Comparison of ENCODE assay signal across 8 cellular contexts in the genomic region with DNA sequence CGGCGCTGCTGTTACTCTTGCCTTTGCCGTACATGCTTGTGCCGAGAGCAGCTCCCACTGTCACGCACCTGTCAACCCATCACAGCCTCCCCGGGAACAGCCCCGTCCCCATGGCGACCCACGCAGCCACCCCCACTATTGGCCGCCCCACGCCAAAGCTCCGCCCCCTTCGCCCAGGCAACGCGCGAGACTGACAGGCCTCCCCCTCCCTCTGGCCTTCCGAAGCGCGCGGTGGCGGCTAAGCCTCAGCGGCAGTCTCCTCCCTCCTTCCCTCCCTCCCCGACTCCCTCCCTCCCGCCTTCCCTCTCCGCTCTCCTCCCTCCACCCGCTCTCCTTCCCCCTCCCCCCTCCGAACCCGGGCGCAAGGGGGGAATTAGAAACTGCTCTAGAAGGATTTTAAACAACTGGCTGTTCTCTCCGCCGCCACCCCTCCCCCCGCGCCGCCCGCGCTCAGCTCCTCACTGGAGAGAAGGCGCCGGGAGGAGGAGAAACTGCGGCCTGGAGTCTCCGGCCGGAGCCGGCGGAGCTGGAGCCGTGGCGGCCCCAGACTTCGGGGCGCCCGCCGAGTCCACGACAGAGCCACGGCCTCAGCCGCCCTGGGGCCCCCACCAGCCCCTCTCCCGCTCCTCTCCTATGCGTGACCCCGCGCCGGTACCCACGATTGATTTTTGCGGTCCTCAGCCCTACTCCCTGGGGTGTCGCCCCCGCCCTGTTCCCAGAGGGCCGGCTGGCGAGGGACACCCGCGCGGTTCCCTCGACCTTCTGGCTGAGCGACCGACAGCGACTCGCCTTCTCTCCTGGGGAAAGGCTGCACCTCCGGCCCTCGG. TPM values are rescaled to one million over a fixed set of nuclear protein-coding genes. Genes with fewer than 3 reads are reported as not detected.
DNase-seq lines count a peak whose midpoint lies in the region; ATAC-seq, FAIRE-seq and TF ChIP-seq lines count a peak whose summit lies in the region.

A gene (minus strand): TSS at position 89 of the 827 bp plus-strand sequence. CDS start 55 bp downstream, at position 34.

- CTCF ChIA-PET in AG04450 (lab: Charles Lee), result interaction anchor here (0.6 to 2.3 kb wide), 9 partner anchors 36 to 416 kb away, joined by 3 to 9 read pairs (median 5); no protein-coding TSS in a partner anchor
- CTCF ChIA-PET in mammary epithelial cell (lab: Charles Lee; ENCODE audit: low non-redundant PET), result interaction anchor here (0.5 to 0.7 kb wide), 3 partner anchors 38 to 285 kb away, joined by 3 to 8 read pairs (median 4); no protein-coding TSS in a partner anchor

- H3K27me3 ChIP-seq in AG04450 (ENCODE audit: control insufficient read depth, insufficient read depth, low read length) (no peaks in the 10 kb centered on the region), WERI-Rb-1 (ENCODE audit: insufficient read depth, low read depth, severe bottlenecking) (no peaks in the 10 kb centered on the region), mammary epithelial cell (ENCODE audit: insufficient read depth, low read length) (no peaks in the 10 kb centered on the region), small intestine (ENCODE audit: control insufficient read depth in 2 of 2, insufficient read depth in 2 of 2, low read length in 2 of 2) (no peaks in the 10 kb centered on the region)

- H3K4me2 ChIP-seq in mammary epithelial cell (ENCODE audit: insufficient read depth, low read depth, low read length), result peak within 1 kb of the TSS; percentile 97

- peak within 1 kb of the TSS; percentile 93 for H3K27ac ChIP-seq in AG04450 (ENCODE audit: low read depth, low read length)
- H3K27ac ChIP-seq in WERI-Rb-1, result peak within 1 kb of the TSS; percentile 99
- peak within 1 kb of the TSS; percentile 81 for H3K27ac ChIP-seq in mammary epithelial cell (ENCODE audit: insufficient read depth, low read depth, low read length)
- H3K27ac ChIP-seq in small intestine (ENCODE audit: low read depth in 1 of 2, low read length in 1 of 2), result peak within 1 kb of the TSS; percentile 95 to 99

- H3K79me2 ChIP-seq in mammary epithelial cell (ENCODE audit: insufficient read depth, low read length), result peaks cover 29% of the 10 kb centered on the region

- POLR2A ChIA-PET in AG04450 (lab: Yijun Ruan, JAX), result interaction anchor here (0.6 to 3.0 kb wide), 25 partner anchors 11 to 590 kb away, joined by 3 to 199 read pairs (median 3); a partner anchor contains a TSS

- TSS peak; percentile 60 for BruUV-seq in mammary epithelial cell (replicated peaks; lab: Mats Ljungman, UMichigan)

- FAIRE-seq in small intestine (lab: Jason Lieb, UNC), result no peak

- H3K4me3 ChIP-seq in AG04450 (ENCODE audit: low read depth, low read length) (peak within 1 kb of the TSS; percentile 86), WERI-Rb-1 (ENCODE audit: low read depth, low read length) (peak within 1 kb of the TSS; percentile 76), mammary epithelial cell (replicated peaks in 1 of 3; ENCODE audit: insufficient read depth in 1 of 3, low read depth in 2 of 3, low read length in 3 of 3) (peak within 1 kb of the TSS; percentile 82 to 96 (median 90)), small intestine (ENCODE audit: low read depth in 1 of 2, low read length in 2 of 2) (peak within 1 kb of the TSS; percentile 90 to 96)

- dilution Hi-C loops in mammary epithelial cell (cut with HindIII; ENCODE audit: low sequenced_read_pairs), result no loop called here

- in situ Hi-C loops in mammary epithelial cell (cut with MboI; ENCODE audit: low sequenced_read_pairs in 2 of 2), result loop anchor here in 1 of 2 donors (5.0 to 25.0 kb wide), 3 partner anchors 36 to 411 kb away; no protein-coding TSS in a partner anchor

- TF ChIP-seq CTCF in AG04450 (IDR thresholded peaks at IDR 0.05; ENCODE audit: low read depth, low read length), result no peak
- no peak for TF ChIP-seq CTCF in WERI-Rb-1 (IDR thresholded peaks at IDR 0.05; ENCODE audit: low read depth, low read length)
- no peak for TF ChIP-seq CTCF in mammary epithelial cell (conservative IDR thresholded peaks at IDR 0.05 in 1 of 2, IDR thresholded peaks at IDR 0.05 in 1 of 2; ENCODE audit: extremely low read depth in 1 of 2, insufficient read depth in 1 of 2, low read depth in 1 of 2, low read length in 2 of 2)

- H3K36me3 ChIP-seq in WERI-Rb-1 (no peaks in the 10 kb centered on the region; the same call in 1 of the 2 replicates), mammary epithelial cell (ENCODE audit: insufficient read depth, low read length) (no peaks in the 10 kb centered on the region), small intestine (ENCODE audit: control insufficient read depth in 2 of 2, insufficient read depth in 2 of 2, low read length in 2 of 2) (no peaks in the 10 kb centered on the region)

- H4K20me1 ChIP-seq in mammary epithelial cell (ENCODE audit: insufficient read depth, low read length), result no peaks in the 10 kb centered on the region

- peak; percentile 98 for DNase-seq in AG04450 (ENCODE audit: low read depth, low spot score)
- peak; percentile 90 for DNase-seq in NCI-H2196 (lab: John Stamatoyannopoulos, UW; ENCODE audit: unreplicated experiment)
- peak; percentile 99 for DNase-seq in WERI-Rb-1
- DNase-seq in mammary epithelial cell, result peak; percentile 99
- peak; percentile 88 for DNase-seq in iPS-NIHi11 (ENCODE audit: low spot score)
- DNase-seq in small intestine, result peak; percentile 98

- intact Hi-C loops in mammary epithelial cell (cut with micrococcal nuclease), result loop anchor here (1.0 to 2.0 kb wide), 9 partner anchors 18 to 415 kb away; no protein-coding TSS in a partner anchor

- peak within 1 kb of the TSS; percentile 74 for H3K9ac ChIP-seq in mammary epithelial cell (ENCODE audit: insufficient read depth, low read length)

- WGBS in mammary epithelial cell (ENCODE audit: low coverage, missing lambda C conversion rate), result 0% methylated on average over 4 of the region's 73 CpGs
- WGBS in small intestine, 3 donors, result 0 to 1% (median 1%) methylated on average over 43 to 73 of the region's 73 CpGs

- peak within 1 kb of the TSS; percentile 84 for H2AFZ ChIP-seq in mammary epithelial cell (ENCODE audit: low read depth, low read length)

- ATAC-seq in GM18873 (IDR thresholded peaks at IDR 0.05; ENCODE audit: low FRiP score, unreplicated experiment) (peak; percentile 73), HG03135 (IDR thresholded peaks at IDR 0.05; ENCODE audit: unreplicated experiment) (peak; percentile 72)

- H3K9me3 ChIP-seq in AG04450 (ENCODE audit: control insufficient read depth, insufficient read depth, low read length), result no peaks in the 10 kb centered on the region
- H3K9me3 ChIP-seq in WERI-Rb-1 (ENCODE audit: severe bottlenecking), result no peaks in the 10 kb centered on the region
- no peaks in the 10 kb centered on the region for H3K9me3 ChIP-seq in mammary epithelial cell (replicated peaks; ENCODE audit: insufficient read depth, low read length)
- no peaks in the 10 kb centered on the region for H3K9me3 ChIP-seq in small intestine (ENCODE audit: control insufficient read depth, low read depth)

- H3K4me1 ChIP-seq in mammary epithelial cell (ENCODE audit: insufficient read depth, low read length) (peaks cover 36% of the 10 kb centered on the region), small intestine (ENCODE audit: control insufficient read depth in 2 of 2, insufficient read depth in 1 of 2, low read depth in 1 of 2, low read length in 1 of 2) (peaks cover 0 to 2% of the 10 kb centered on the region in 2 donors)

RNA-seq across cellular contexts. Expression of the gene that starts here (rescaled TPM):
- polyA plus RNA-seq in AG04450 (2011; rRNA removed) (70.4 and 74.3 TPM in 2 replicates), mammary epithelial cell (33.6 TPM), small intestine (10 to 100 TPM in 2 of 3 donors, 1 to 10 TPM in 1; 2.9 to 11.9 (median 11.8) TPM)
- 70.0 and 76.1 TPM in 2 replicates for polyA minus RNA-seq in AG04450 (2011; rRNA and poly(A)+ RNA removed)
- 10 to 100 TPM; 24.8 to 40.8 TPM for total RNA-seq in mammary epithelial cell
- 22.2 TPM for polyA minus RNA-seq in mammary epithelial cell

Comparison
In these comparisons a context has a peak if more than half of its experiments do, and no peak if none do; other contexts are left out.
1. Peak in every context shown above with its lines: DNase-seq, ATAC-seq, H3K4me3 ChIP-seq and H3K27ac ChIP-seq.